24 cellular contexts compared by ENCODE assay signal in genomic region chr19:17454579-17454978, GRCh38. TPM values are rescaled to one million over a fixed set of nuclear protein-coding genes. Genes with fewer than 3 reads are reported as not detected.
DNase-seq lines count a peak whose midpoint lies in the region; ATAC-seq and TF ChIP-seq lines count a peak whose summit lies in the region.
"Had no signal": no experiment of that assay in that cellular context is flagged by ENCODE, and none has a peak within 500 bp of the region (broad histone marks: within the 10 kb centered on the region; RNA-seq: fewer than 3 reads in every experiment).

No MANE protein-coding gene starts in this region.

- intact Hi-C loops in uterus (cut with DNase I; ENCODE audit: low total_unique reads) = no loop called here

- H3K4me1 ChIP-seq in HUES48 (ENCODE audit: control insufficient read depth, insufficient read depth, low read length) (no peaks in the 10 kb centered on the region), uterus (no peaks in the 10 kb centered on the region)
- H3K4me1 ChIP-seq: left lung had no signal

- peaks cover 14% of the 10 kb centered on the region for H3K4me1 Mint-ChIP-seq in WTC11

- peaks cover 7% of the 10 kb centered on the region for H3K9me3 Mint-ChIP-seq in WTC11
- H3K9me3 Mint-ChIP-seq: activated naive CD8-positive, alpha-beta T cell treated with anti-CD3 and anti-CD28 coated beads, Interleukin-2, amount 10 ng/mL, durations not matched to agents 7 days and 5 days; CD8-positive, alpha-beta memory T cell had no signal

- no peaks in the 10 kb centered on the region for H3K36me3 ChIP-seq in HUES48 (ENCODE audit: control insufficient read depth, insufficient read depth, low read length)
- H3K36me3 ChIP-seq in uterus = no peaks in the 10 kb centered on the region
- H3K36me3 ChIP-seq: brain microvascular endothelial cell, left lung had no signal

- H3K27me3 Mint-ChIP-seq in WTC11 (ENCODE audit: low read depth) = peaks cover 68% of the 10 kb centered on the region

- H3K27me3 ChIP-seq in HUES48 (ENCODE audit: control insufficient read depth, insufficient read depth, low read length) (peaks cover 37% of the 10 kb centered on the region), uterus (peaks cover 13 to 35% of the 10 kb centered on the region in 2 donors)

- no peak overlapping the region for H3K9ac ChIP-seq in HUES48 (ENCODE audit: low read depth, low read length)

- no peak for TF ChIP-seq CTCF in GM10248 (IDR thresholded peaks at IDR 0.05; ENCODE audit: control extremely low read depth, extremely low read depth, low read depth, missing control alignments)
- no peak for TF ChIP-seq CTCF in WTC11 (IDR thresholded peaks at IDR 0.05)
- TF ChIP-seq CTCF in uterus (IDR thresholded peaks at IDR 0.05) = no peak

- H3K4me3 Mint-ChIP-seq in WTC11 = peak overlapping the region; percentile 66
- H3K4me3 Mint-ChIP-seq: activated naive CD8-positive, alpha-beta T cell treated with anti-CD3 and anti-CD28 coated beads, Interleukin-2, amount 10 ng/mL, durations not matched to agents 7 days and 5 days; CD8-positive, alpha-beta memory T cell had no signal

- H3K9me3 ChIP-seq in HUES48 (ENCODE audit: control insufficient read depth, insufficient read depth, low read length) (no peaks in the 10 kb centered on the region), uterus (no peaks in the 10 kb centered on the region)
- H3K9me3 ChIP-seq: left lung had no signal

- no peak overlapping the region for H3K27ac ChIP-seq in HUES48 (ENCODE audit: low read depth, low read length)
- H3K27ac ChIP-seq in uterus = no peak overlapping the region
- H3K27ac ChIP-seq: brain microvascular endothelial cell, coronary artery, epithelial cell of prostate, foreskin keratinocyte, left lung had no signal

- H3K36me3 Mint-ChIP-seq in WTC11 = no peaks in the 10 kb centered on the region
- H3K36me3 Mint-ChIP-seq: activated naive CD8-positive, alpha-beta T cell treated with anti-CD3 and anti-CD28 coated beads, Interleukin-2, amount 10 ng/mL, durations not matched to agents 7 days and 5 days; CD8-positive, alpha-beta memory T cell had no signal

- no peak for TF ChIP-seq POLR2A in uterus (IDR thresholded peaks at IDR 0.05)

- no peak overlapping the region for H3K27ac Mint-ChIP-seq in WTC11
- H3K27ac Mint-ChIP-seq: activated naive CD8-positive, alpha-beta T cell treated with anti-CD3 and anti-CD28 coated beads, Interleukin-2, amount 10 ng/mL, durations not matched to agents 7 days and 5 days; activated T-cell treated with anti-CD3 and anti-CD28 coated beads, Interleukin-2, amount 50 U/mL, for 72 hours; CD8-positive, alpha-beta memory T cell had no signal

- ATAC-seq in WTC11 = peak; percentile 78
- ATAC-seq in GM19324 (IDR thresholded peaks at IDR 0.05; ENCODE audit: low FRiP score, unreplicated experiment) = no peak
- ATAC-seq: activated T-cell treated with anti-CD3 and anti-CD28 coated beads, Interleukin-2, amount 50 U/mL, for 72 hours; foreskin keratinocyte; HepG2; left lung had no signal

- peak; percentile 23 for DNase-seq in GM10248 (ENCODE audit: extremely low spot score)
- DNase-seq in WTC11 (ENCODE audit: low spot score) = peak; percentile 51
- peak; percentile 78 for DNase-seq in left kidney (ENCODE audit: low read depth, low spot score)
- DNase-seq in uterus = no peak
- DNase-seq in activated gamma-delta T cell treated with Interleukin-2 at 50 U/mL for 16 hours = no peak
- DNase-seq: activated CD4-positive, CD25-positive, alpha-beta regulatory T cell treated with anti-CD3 and anti-CD28 coated beads, Interleukin-2, amount 50 U/mL, for 72 hours; activated naive CD8-positive, alpha-beta T cell treated with anti-CD3 and anti-CD28 coated beads, Interleukin-2, amount 10 ng/mL, durations not matched to agents 7 days and 5 days; activated T-cell treated with anti-CD3 and anti-CD28 coated beads, Interleukin-2, amount 50 U/mL, for 72 hours; brain microvascular endothelial cell; CD8-positive, alpha-beta memory T cell; foreskin keratinocyte; GOT3; hypothalamus; nucleus accumbens; stimulated activated CD4-positive, alpha-beta T cell treated with anti-CD3 and anti-CD28 coated beads, Interleukin-4, amount 100 ng/mL, for 4 hours had no signal

- CTCF ChIA-PET in GM10248 (lab: Yijun Ruan, JAX) (interaction anchor here (0.8 to 1.6 kb wide), 4 partner anchors 11 to 407 kb away, joined by 3 to 7 read pairs (median 4); no protein-coding TSS in a partner anchor), WTC11 (lab: Charles Lee) (interaction anchor here (0.6 to 2.0 kb wide), 19 partner anchors 11 to 312 kb away, joined by 3 to 21 read pairs (median 5); partner anchors contain the start of genes MVB12A and PGLS)

- POLR2A ChIA-PET in GM10248 (lab: Yijun Ruan, JAX) (no interaction called here), WTC11 (lab: Charles Lee) (interaction anchor here (0.6 to 0.7 kb wide), 2 partner anchors 24 to 931 kb away, joined by 4 to 7 read pairs; partner anchors contain the start of gene GDF15)

- H3K4me3 ChIP-seq in HUES48 (ENCODE audit: low read depth, low read length) (peak overlapping the region; percentile 52; the same call in 1 of the 2 replicates), uterus (no peak overlapping the region)
- H3K4me3 ChIP-seq: coronary artery, left lung had no signal

TF ChIP-seq in WTC11, 78 proteins besides CTCF, POLR2A, EP300 and RAD21:
- TF ChIP-seq NR3C1 (CRISPR knock-in tag; conservative IDR thresholded peaks at IDR 0.05; ENCODE audit: low read depth) (no peak), USF2 (CRISPR knock-in tag; IDR thresholded peaks at IDR 0.05) (no peak), TEAD4 (CRISPR knock-in tag; IDR thresholded peaks at IDR 0.05) (no peak)

RNA-seq across cellular contexts. Expression of gene TMEM221, which starts 6.1 kb away (rescaled TPM):
- total RNA-seq in WTC11 (2021) (1.2 to 2.9 TPM (median 2.3 TPM) in 3 replicates), uterus (10 to 100 TPM in 1 of 4 donors, 1 to 10 TPM in 2, not detected in 1; 2.2 to 16.5 (median 3.9) TPM)
- total RNA-seq: activated naive CD8-positive, alpha-beta T cell treated with anti-CD3 and anti-CD28 coated beads, Interleukin-2, amount 10 ng/mL, durations not matched to agents 7 days and 5 days; activated T-cell treated with anti-CD3 and anti-CD28 coated beads, Interleukin-2, amount 50 U/mL, for 72 hours; CD8-positive, alpha-beta memory T cell; Daoy; left lung; mononuclear cell; RPMI7951 had no signal

RNA-seq across cellular contexts. Expression of gene NXNL1, which starts 6.1 kb away (rescaled TPM):
- not detected in 3 replicates for total RNA-seq in WTC11 (2021)
- not detected for total RNA-seq in uterus
- total RNA-seq: activated naive CD8-positive, alpha-beta T cell treated with anti-CD3 and anti-CD28 coated beads, Interleukin-2, amount 10 ng/mL, durations not matched to agents 7 days and 5 days; activated T-cell treated with anti-CD3 and anti-CD28 coated beads, Interleukin-2, amount 50 U/mL, for 72 hours; CD8-positive, alpha-beta memory T cell; Daoy; foreskin keratinocyte; HepG2; left lung; mononuclear cell; RPMI7951 had no signal

RNA-seq across cellular contexts. Expression of gene SLC27A1, which starts 15.7 kb away (rescaled TPM):
- total RNA-seq in WTC11 (2021) = 8.6 to 12.1 TPM (median 10.1 TPM) in 3 replicates
- 10 to 100 TPM in 3 of 4 donors, 1 to 10 TPM in 1; 7.1 to 36.5 (median 26.9) TPM for total RNA-seq in uterus

RNA-seq across cellular contexts. Expression of gene MVB12A, which starts 34.7 kb away (rescaled TPM):
- 58.7 to 78.6 TPM (median 70.8 TPM) in 3 replicates for total RNA-seq in WTC11 (2021)
- total RNA-seq in uterus = 10 to 100 TPM in 3 of 4 donors, 1 to 10 TPM in 1; 3.8 to 46.7 (median 26.5) TPM

RNA-seq across cellular contexts. Expression of gene BST2, which starts 49.1 kb away (rescaled TPM):
- total RNA-seq in WTC11 (2021) = 22.8 to 67.7 TPM (median 61.1 TPM) in 3 replicates
- 100 to 1,000 TPM in 3 of 4 donors, 10 to 100 TPM in 1; 84.6 to 267 (median 195) TPM for total RNA-seq in uterus

Comparison
In these comparisons a context has a peak if more than half of its experiments do, and no peak if none do; other contexts are left out.
1. DNase-seq: peak in GM10248 (single experiment), WTC11 (single experiment) and left kidney (single experiment); none in uterus (0 of 2) and activated gamma-delta T cell treated with Interleukin-2 at 50 U/mL for 16 hours (single experiment).